ENCODE assay signal across 2 cellular contexts in genomic region chr10:97067716-97068391, GRCh38.
TF ChIP-seq lines count a peak whose summit lies in the region.

No MANE protein-coding gene starts in this region.

TF ChIP-seq in SK-N-SH, 30 proteins besides CTCF, POLR2A, EP300 and RAD21 (continued from another document):
- peak; percentile 44; the same call in 1 of the 2 replicates for TF ChIP-seq REST (IDR thresholded peaks at IDR 0.05; ENCODE audit: low read depth, low read length)
- TF ChIP-seq, protein P1, sequence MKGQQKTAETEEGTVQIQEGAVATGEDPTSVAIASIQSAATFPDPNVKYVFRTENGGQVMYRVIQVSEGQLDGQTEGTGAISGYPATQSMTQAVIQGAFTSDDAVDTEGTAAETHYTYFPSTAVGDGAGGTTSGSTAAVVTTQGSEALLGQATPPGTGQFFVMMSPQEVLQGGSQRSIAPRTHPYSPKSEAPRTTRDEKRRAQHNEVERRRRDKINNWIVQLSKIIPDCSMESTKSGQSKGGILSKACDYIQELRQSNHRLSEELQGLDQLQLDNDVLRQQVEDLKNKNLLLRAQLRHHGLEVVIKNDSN (IDR thresholded peaks at IDR 0.05; ENCODE audit: borderline replicate concordance, low read depth): no peak
TF ChIP-seq in SK-N-SH: peak in this region for 2.

TF ChIP-seq in SK-N-SH treated with all-trans-retinoic acid at 6 μM for 48 hours, 23 proteins besides CTCF, POLR2A, EP300 and RAD21 (continued from another document):
- TF ChIP-seq, protein P2, sequence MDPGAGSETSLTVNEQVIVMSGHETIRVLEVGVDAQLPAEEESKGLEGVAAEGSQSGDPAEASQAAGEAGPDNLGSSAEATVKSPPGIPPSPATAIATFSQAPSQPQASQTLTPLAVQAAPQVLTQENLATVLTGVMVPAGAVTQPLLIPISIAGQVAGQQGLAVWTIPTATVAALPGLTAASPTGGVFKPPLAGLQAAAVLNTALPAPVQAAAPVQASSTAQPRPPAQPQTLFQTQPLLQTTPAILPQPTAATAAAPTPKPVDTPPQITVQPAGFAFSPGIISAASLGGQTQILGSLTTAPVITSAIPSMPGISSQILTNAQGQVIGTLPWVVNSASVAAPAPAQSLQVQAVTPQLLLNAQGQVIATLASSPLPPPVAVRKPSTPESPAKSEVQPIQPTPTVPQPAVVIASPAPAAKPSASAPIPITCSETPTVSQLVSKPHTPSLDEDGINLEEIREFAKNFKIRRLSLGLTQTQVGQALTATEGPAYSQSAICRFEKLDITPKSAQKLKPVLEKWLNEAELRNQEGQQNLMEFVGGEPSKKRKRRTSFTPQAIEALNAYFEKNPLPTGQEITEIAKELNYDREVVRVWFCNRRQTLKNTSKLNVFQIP (CRISPR knock-in tag; IDR thresholded peaks at IDR 0.05; ENCODE audit: borderline replicate concordance, low read depth): no peak
- TF ChIP-seq ESRRG (CRISPR knock-in tag; IDR thresholded peaks at IDR 0.05) (no peak), OSR1 (CRISPR knock-in tag; IDR thresholded peaks at IDR 0.05) (no peak), ISL1 (CRISPR knock-in tag; IDR thresholded peaks at IDR 0.05) (no peak), SNAI2 (CRISPR knock-in tag; IDR thresholded peaks at IDR 0.05) (no peak)
TF ChIP-seq in SK-N-SH treated with all-trans-retinoic acid at 6 μM for 48 hours: peak in this region for 0.
